In genomic region chr4:174983870-174984269, GRCh38 we compare ENCODE assay signal across 4 cellular contexts.
DNase-seq lines count a peak whose midpoint lies in the region; ATAC-seq and TF ChIP-seq lines count a peak whose summit lies in the region.
"Not testable (repeated sequence)": the region's sequence is repeated elsewhere in the genome, so short reads cannot be mapped to it uniquely, and the experiment has no call there.

No MANE protein-coding gene starts in this region.

- not testable (repeated sequence) for H3K9ac ChIP-seq in neural progenitor cell

- ATAC-seq in left lung (peak; percentile 79), lower lobe of right lung (peak; percentile 35 to 72)

- not testable (repeated sequence) for H4K20me1 ChIP-seq in neural progenitor cell (ENCODE audit: low read depth)

- H3K27me3 Mint-ChIP-seq in neural progenitor cell (ENCODE audit: insufficient read depth, low read depth): not testable (repeated sequence)

- not testable (repeated sequence) for DNase-seq in WERI-Rb-1; left lung; lower lobe of right lung; neural progenitor cell (ENCODE audit: low spot score)

- H3K4me1 Mint-ChIP-seq in neural progenitor cell: not testable (repeated sequence)

- peaks cover 11% of the 10 kb centered on the region for H3K9me3 Mint-ChIP-seq in neural progenitor cell

- not testable (repeated sequence) for H3K36me3 ChIP-seq in WERI-Rb-1, left lung, lower lobe of right lung, neural progenitor cell

- not testable (repeated sequence) for H3K4me2 ChIP-seq in neural progenitor cell

- not testable (repeated sequence) for H3K27ac Mint-ChIP-seq in neural progenitor cell

- H3K9me3 ChIP-seq in WERI-Rb-1 (ENCODE audit: severe bottlenecking) (peaks cover 19% of the 10 kb centered on the region), left lung (peaks cover 0 to 56% of the 10 kb centered on the region in 2 donors), lower lobe of right lung (peaks cover 20% of the 10 kb centered on the region)
- not testable (repeated sequence) for H3K9me3 ChIP-seq in neural progenitor cell (ENCODE audit: low read depth)

- H3K4me3 Mint-ChIP-seq in neural progenitor cell: not testable (repeated sequence)

- not testable (repeated sequence) for H3K4me1 ChIP-seq in left lung, lower lobe of right lung
- H3K4me1 ChIP-seq in neural progenitor cell: peaks cover 13% of the 10 kb centered on the region

- peak overlapping the region; percentile 50 for H3K27ac ChIP-seq in WERI-Rb-1
- not testable (repeated sequence) for H3K27ac ChIP-seq in left lung, lower lobe of right lung
- H3K27ac ChIP-seq in neural progenitor cell: peak overlapping the region; percentile 35

- intact Hi-C loops in left lung (cut with DNase I); lower lobe of right lung (cut with DNase I): not testable (repeated sequence)

- H3F3A ChIP-seq in neural progenitor cell (ENCODE audit: low read depth): not testable (repeated sequence)

- not testable (repeated sequence) for H3K4me3 ChIP-seq in WERI-Rb-1 (ENCODE audit: low read depth, low read length); left lung; lower lobe of right lung; neural progenitor cell

- H3K79me2 ChIP-seq in neural progenitor cell (ENCODE audit: low read depth): not testable (repeated sequence)

- not testable (repeated sequence) for TF ChIP-seq CTCF in WERI-Rb-1 (IDR thresholded peaks at IDR 0.05; ENCODE audit: low read depth, low read length); left lung (IDR thresholded peaks at IDR 0.05); lower lobe of right lung (IDR thresholded peaks at IDR 0.05); neural progenitor cell (IDR thresholded peaks at IDR 0.05)

- not testable (repeated sequence) for H2AFZ ChIP-seq in neural progenitor cell (replicated peaks)

- not testable (repeated sequence) for H3K36me3 Mint-ChIP-seq in neural progenitor cell

- H3K27me3 ChIP-seq in WERI-Rb-1 (ENCODE audit: insufficient read depth, low read depth, severe bottlenecking); left lung; lower lobe of right lung (ENCODE audit: low read depth); neural progenitor cell: not testable (repeated sequence)
